ENCODE assay signal across 8 cellular contexts in the genomic region with DNA sequence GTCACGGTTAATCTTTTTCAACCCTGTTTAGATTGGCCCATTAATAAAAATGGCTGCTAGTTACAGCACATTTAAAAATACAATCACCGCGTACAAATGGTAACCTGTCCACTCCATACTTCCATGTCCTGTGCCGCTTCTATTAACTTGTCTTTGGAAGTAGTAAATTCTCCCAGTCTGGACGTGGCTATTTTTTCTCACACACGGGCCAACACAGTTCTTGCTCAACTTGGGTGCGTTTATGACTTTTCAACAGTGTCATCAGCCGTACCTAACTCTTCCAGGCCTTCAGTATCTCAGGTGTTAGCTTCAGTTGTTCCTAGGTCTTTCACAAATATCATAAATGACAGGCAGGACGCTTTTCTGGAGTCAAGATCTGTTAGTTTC.
A peak's percentile ranks its signal among the peaks of the same experiment; 100 is the strongest.
DNase-seq lines count a peak whose midpoint lies in the region; ATAC-seq and TF ChIP-seq lines count a peak whose summit lies in the region.

No MANE protein-coding gene starts in this region.

- H3K9me3 ChIP-seq in DND-41 (ENCODE audit: insufficient read depth, low read length, severe bottlenecking) (no peaks in the 10 kb centered on the region), KOPT-K1 (ENCODE audit: insufficient read depth, low read length, poor library complexity, severe bottlenecking) (no peaks in the 10 kb centered on the region), mucosa of rectum (ENCODE audit: control insufficient read depth in 2 of 2, low read length in 2 of 2) (no peaks in the 10 kb centered on the region)

- TF ChIP-seq CTCF in DND-41 (IDR thresholded peaks at IDR 0.05; ENCODE audit: borderline replicate concordance, extremely low read depth, low read length, poor library complexity, severe bottlenecking): no peak
- TF ChIP-seq CTCF in choroid plexus epithelial cell (conservative IDR thresholded peaks at IDR 0.05; ENCODE audit: low read depth, low read length): no peak

- H3K4me2 ChIP-seq in DND-41 (ENCODE audit: insufficient read depth, low read length): peak overlapping the region; percentile 76

- H2AFZ ChIP-seq in DND-41 (ENCODE audit: low read depth, low read length): peak overlapping the region; percentile 94

- H3K4me3 ChIP-seq in DND-41 (ENCODE audit: low read depth in 1 of 2, low read length in 2 of 2): peak overlapping the region; percentile 90 to 96; a peak in 3 of 4 replicates
- H3K4me3 ChIP-seq in choroid plexus epithelial cell (ENCODE audit: low read depth, low read length): peak overlapping the region; percentile 89
- H3K4me3 ChIP-seq in mucosa of rectum (ENCODE audit: low read length in 2 of 2): peak overlapping the region; percentile 83

- H3K27ac ChIP-seq in DND-41 (ENCODE audit: low read length) (peak overlapping the region; percentile 73), KOPT-K1 (ENCODE audit: low read depth, low read length, poor library complexity, severe bottlenecking) (peak overlapping the region; percentile 71), mucosa of rectum (ENCODE audit: low read depth in 2 of 2, low read length in 2 of 2) (peak overlapping the region; percentile 83 to 85)

- ATAC-seq in DND-41 (ENCODE audit: insufficient read depth, low read depth) (no peak), GM21367 (IDR thresholded peaks at IDR 0.05; ENCODE audit: unreplicated experiment) (no peak), HG02884 (IDR thresholded peaks at IDR 0.05; ENCODE audit: unreplicated experiment) (no peak)

- DNase-seq in DND-41: no peak
- DNase-seq in choroid plexus epithelial cell (ENCODE audit: low read depth): no peak
- DNase-seq in ecto neural progenitor cell (ENCODE audit: low spot score): no peak
- no peak for DNase-seq in stimulated activated naive CD4-positive, alpha-beta T cell treated with Interleukin-2 at 50 U/mL for 16 hours (lab: John Stamatoyannopoulos, UW)

- peaks cover 24% of the 10 kb centered on the region for H4K20me1 ChIP-seq in DND-41 (ENCODE audit: insufficient read depth, low read length)

- H3K36me3 ChIP-seq in DND-41 (ENCODE audit: insufficient read depth, low read length) (no peaks in the 10 kb centered on the region; the same call in 1 of the 2 replicates), KOPT-K1 (ENCODE audit: insufficient read depth, low read length) (no peaks in the 10 kb centered on the region), mucosa of rectum (ENCODE audit: control insufficient read depth in 2 of 2, insufficient read depth in 2 of 2, low read length in 2 of 2) (no peaks in the 10 kb centered on the region)

- H3K9ac ChIP-seq in DND-41 (ENCODE audit: low read depth, low read length): peak overlapping the region; percentile 72
- peak overlapping the region; percentile 85 to 91 for H3K9ac ChIP-seq in mucosa of rectum (ENCODE audit: low read depth in 1 of 2, low read length in 2 of 2)

- H3K79me2 ChIP-seq in DND-41 (ENCODE audit: insufficient read depth, low read length): peaks cover 46% of the 10 kb centered on the region

- no peaks in the 10 kb centered on the region for H3K27me3 ChIP-seq in DND-41 (ENCODE audit: insufficient read depth, low read length, poor library complexity)
- H3K27me3 ChIP-seq in mucosa of rectum (ENCODE audit: control insufficient read depth in 2 of 2, insufficient read depth in 2 of 2, low read length in 2 of 2): no peaks in the 10 kb centered on the region

- H3K4me1 ChIP-seq in DND-41 (ENCODE audit: insufficient read depth, low read length): peaks cover 38% of the 10 kb centered on the region
- H3K4me1 ChIP-seq in mucosa of rectum (ENCODE audit: control insufficient read depth in 2 of 2, insufficient read depth in 2 of 2, low read length in 2 of 2): peaks cover 4 to 10% of the 10 kb centered on the region in 2 donors
